ENCODE assay signal across 16 cellular contexts in the genomic region with DNA sequence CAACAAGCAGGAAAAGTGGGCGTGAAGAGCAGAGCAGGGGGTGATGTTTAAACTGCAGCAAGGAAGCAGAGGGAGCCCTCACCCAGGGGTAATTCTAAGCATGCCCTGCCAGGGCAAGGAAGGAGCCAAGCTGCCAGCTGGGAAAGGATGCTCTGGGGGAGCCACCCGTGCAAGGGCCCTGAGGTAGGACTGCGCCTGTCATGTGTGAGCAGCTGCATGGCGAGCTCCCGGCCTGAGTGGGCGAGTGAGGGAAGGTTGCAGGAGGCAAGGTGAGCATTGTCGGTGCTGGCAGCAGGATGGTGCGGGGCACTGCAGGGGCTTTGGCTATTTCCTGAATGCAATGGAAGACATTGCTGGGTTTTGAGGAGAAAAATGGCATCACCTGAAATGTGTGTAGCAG.
DNase-seq lines count a peak whose midpoint lies in the region; ATAC-seq and TF ChIP-seq lines count a peak whose summit lies in the region.
"Had no signal": no experiment of that assay in that cellular context is flagged by ENCODE, and none has a peak within 500 bp of the region (broad histone marks: within the 10 kb centered on the region; RNA-seq: fewer than 3 reads in every experiment).

No MANE protein-coding gene starts in this region.

- H3K4me1 Mint-ChIP-seq in activated CD8-positive, alpha-beta T cell treated with anti-CD3 and anti-CD28 coated beads, Interleukin-2, amount 10 ng/mL, durations not matched to agents 7 days and 5 days (ENCODE audit: low read depth) = no peaks in the 10 kb centered on the region
- H3K4me1 Mint-ChIP-seq in activated CD8-positive, alpha-beta T cell treated with anti-CD3 and anti-CD28 coated beads for 36 hours (ENCODE audit: low read depth) = no peaks in the 10 kb centered on the region
- peaks cover 46% of the 10 kb centered on the region for H3K4me1 Mint-ChIP-seq in mesothelial cell of epicardium
- H3K4me1 Mint-ChIP-seq in stimulated activated effector memory CD8-positive, alpha-beta T cell treated with anti-CD3 and anti-CD28 coated beads, Interleukin-12 subunit alpha, Interleukin-12 subunit beta, amount 100 ng/mL, for 72 hours = no peaks in the 10 kb centered on the region
- H3K4me1 Mint-ChIP-seq: CD14-positive monocyte had no signal

- no peak for TF ChIP-seq CTCF in activated CD8-positive, alpha-beta T cell treated with anti-CD3 and anti-CD28 coated beads for 36 hours (IDR thresholded peaks at IDR 0.05)
- TF ChIP-seq CTCF in mesothelial cell of epicardium (IDR thresholded peaks at IDR 0.05; ENCODE audit: unreplicated experiment) (no peak), GM20000 (IDR thresholded peaks at IDR 0.05; ENCODE audit: extremely low read depth, missing control alignments) (no peak)

- H3K27me3 Mint-ChIP-seq in activated CD8-positive, alpha-beta T cell treated with anti-CD3 and anti-CD28 coated beads, Interleukin-2, amount 10 ng/mL, durations not matched to agents 7 days and 5 days (ENCODE audit: low read depth) = peaks cover 4% of the 10 kb centered on the region
- H3K27me3 Mint-ChIP-seq in activated CD8-positive, alpha-beta T cell treated with anti-CD3 and anti-CD28 coated beads for 36 hours = peaks cover 8% of the 10 kb centered on the region
- H3K27me3 Mint-ChIP-seq in mesothelial cell of epicardium (ENCODE audit: low read depth) = no peaks in the 10 kb centered on the region

- CTCF ChIA-PET in activated CD8-positive, alpha-beta T cell treated with anti-CD3 and anti-CD28 coated beads, Interleukin-2, amount 10 ng/mL, durations not matched to agents 7 days and 5 days (lab: Charles Lee) = no interaction called here
- CTCF ChIA-PET in activated CD8-positive, alpha-beta T cell treated with anti-CD3 and anti-CD28 coated beads for 36 hours (lab: Charles Lee) = interaction anchor here (1.4 kb wide), 1 partner anchor 27 kb away, joined by 4 read pairs; no protein-coding TSS in a partner anchor

- no peaks in the 10 kb centered on the region for H3K36me3 Mint-ChIP-seq in activated CD8-positive, alpha-beta T cell treated with anti-CD3 and anti-CD28 coated beads, Interleukin-2, amount 10 ng/mL, durations not matched to agents 7 days and 5 days (ENCODE audit: low read depth)
- no peaks in the 10 kb centered on the region for H3K36me3 Mint-ChIP-seq in activated CD8-positive, alpha-beta T cell treated with anti-CD3 and anti-CD28 coated beads for 36 hours (ENCODE audit: low read depth)
- H3K36me3 Mint-ChIP-seq in mesothelial cell of epicardium = no peaks in the 10 kb centered on the region
- H3K36me3 Mint-ChIP-seq in stimulated activated effector memory CD8-positive, alpha-beta T cell treated with anti-CD3 and anti-CD28 coated beads, Interleukin-12 subunit alpha, Interleukin-12 subunit beta, amount 100 ng/mL, for 72 hours = no peaks in the 10 kb centered on the region
- H3K36me3 Mint-ChIP-seq: CD14-positive monocyte; CD8-positive, alpha-beta T cell had no signal

- H3K9me3 Mint-ChIP-seq in activated CD8-positive, alpha-beta T cell treated with anti-CD3 and anti-CD28 coated beads, Interleukin-2, amount 10 ng/mL, durations not matched to agents 7 days and 5 days (ENCODE audit: insufficient read depth) = no peaks in the 10 kb centered on the region
- no peaks in the 10 kb centered on the region for H3K9me3 Mint-ChIP-seq in activated CD8-positive, alpha-beta T cell treated with anti-CD3 and anti-CD28 coated beads for 36 hours
- H3K9me3 Mint-ChIP-seq in mesothelial cell of epicardium = peaks cover 7% of the 10 kb centered on the region
- H3K9me3 Mint-ChIP-seq in stimulated activated effector memory CD8-positive, alpha-beta T cell treated with anti-CD3 and anti-CD28 coated beads, Interleukin-12 subunit alpha, Interleukin-12 subunit beta, amount 100 ng/mL, for 72 hours = no peaks in the 10 kb centered on the region
- H3K9me3 Mint-ChIP-seq: CD8-positive, alpha-beta T cell had no signal

- no peak for ATAC-seq in activated CD8-positive, alpha-beta T cell treated with anti-CD3 and anti-CD28 coated beads, Interleukin-2, amount 10 ng/mL, durations not matched to agents 7 days and 5 days
- no peak for ATAC-seq in activated CD8-positive, alpha-beta T cell treated with anti-CD3 and anti-CD28 coated beads for 36 hours
- peak; percentile 20 for ATAC-seq in stimulated activated effector memory CD8-positive, alpha-beta T cell treated with anti-CD3 and anti-CD28 coated beads, Interleukin-12 subunit alpha, Interleukin-12 subunit beta, amount 100 ng/mL, for 72 hours
- ATAC-seq: CD8-positive, alpha-beta T cell; HCT116 had no signal

- peak; percentile 15 for DNase-seq in activated CD8-positive, alpha-beta T cell treated with anti-CD3 and anti-CD28 coated beads, Interleukin-2, amount 10 ng/mL, durations not matched to agents 7 days and 5 days
- no peak for DNase-seq in activated CD8-positive, alpha-beta T cell treated with anti-CD3 and anti-CD28 coated beads for 36 hours
- DNase-seq in mesothelial cell of epicardium (ENCODE audit: low spot score in 2 of 2, unreplicated experiment in 2 of 2) (no peak), NOMO-1 (lab: John Stamatoyannopoulos, UW; ENCODE audit: unreplicated experiment in 2 of 2) (no peak), GM20000 (ENCODE audit: low spot score) (no peak), DMS153 treated with DMSO at 0.1 percent for 48 hours (lab: John Stamatoyannopoulos, UW; ENCODE audit: unreplicated experiment) (no peak)
- no peak for DNase-seq in stimulated activated effector memory CD8-positive, alpha-beta T cell treated with anti-CD3 and anti-CD28 coated beads, Interleukin-12 subunit alpha, Interleukin-12 subunit beta, amount 100 ng/mL, for 72 hours (ENCODE audit: low spot score in 2 of 2)
- DNase-seq in stimulated activated naive CD4-positive, alpha-beta T cell treated with Interleukin-2 at 50 U/mL for 16 hours (lab: John Stamatoyannopoulos, UW) = no peak
- DNase-seq: CD8-positive, alpha-beta T cell; COR-L47; DMS153; DND-41; GDM1; GM23248 had no signal

- POLR2A ChIA-PET in activated CD8-positive, alpha-beta T cell treated with anti-CD3 and anti-CD28 coated beads, Interleukin-2, amount 10 ng/mL, durations not matched to agents 7 days and 5 days (lab: Charles Lee) = no interaction called here
- POLR2A ChIA-PET in activated CD8-positive, alpha-beta T cell treated with anti-CD3 and anti-CD28 coated beads for 36 hours (lab: Charles Lee) = no interaction called here

- H3K27ac Mint-ChIP-seq in activated CD8-positive, alpha-beta T cell treated with anti-CD3 and anti-CD28 coated beads, Interleukin-2, amount 10 ng/mL, durations not matched to agents 7 days and 5 days = no peak overlapping the region
- no peak overlapping the region for H3K27ac Mint-ChIP-seq in activated CD8-positive, alpha-beta T cell treated with anti-CD3 and anti-CD28 coated beads for 36 hours
- H3K27ac Mint-ChIP-seq in mesothelial cell of epicardium = peak overlapping the region; percentile 50
- no peak overlapping the region for H3K27ac Mint-ChIP-seq in stimulated activated effector memory CD8-positive, alpha-beta T cell treated with anti-CD3 and anti-CD28 coated beads, Interleukin-12 subunit alpha, Interleukin-12 subunit beta, amount 100 ng/mL, for 72 hours
- H3K27ac Mint-ChIP-seq: CD14-positive monocyte; CD8-positive, alpha-beta T cell had no signal

- H3K4me3 Mint-ChIP-seq in activated CD8-positive, alpha-beta T cell treated with anti-CD3 and anti-CD28 coated beads, Interleukin-2, amount 10 ng/mL, durations not matched to agents 7 days and 5 days = no peak overlapping the region
- H3K4me3 Mint-ChIP-seq in activated CD8-positive, alpha-beta T cell treated with anti-CD3 and anti-CD28 coated beads for 36 hours = no peak overlapping the region
- H3K4me3 Mint-ChIP-seq in mesothelial cell of epicardium = no peak overlapping the region
- H3K4me3 Mint-ChIP-seq in stimulated activated effector memory CD8-positive, alpha-beta T cell treated with anti-CD3 and anti-CD28 coated beads, Interleukin-12 subunit alpha, Interleukin-12 subunit beta, amount 100 ng/mL, for 72 hours = no peak overlapping the region
- H3K4me3 Mint-ChIP-seq: CD14-positive monocyte; CD8-positive, alpha-beta T cell had no signal

- intact Hi-C loops in activated CD8-positive, alpha-beta T cell treated with anti-CD3 and anti-CD28 coated beads for 36 hours (cut with micrococcal nuclease) = no loop called here
